ENCODE assay signal across 1 cellular context in genomic region chr2:191601060-191601459, GRCh38.
TF ChIP-seq lines count a peak whose summit lies in the region.

No MANE protein-coding gene starts in this region.

TF ChIP-seq in K562, 482 proteins besides CTCF, POLR2A, EP300 and RAD21:
- TF ChIP-seq EP400 (IDR thresholded peaks at IDR 0.05) = no peak
- TF ChIP-seq ZNF507 (tag; conservative IDR thresholded peaks at IDR 0.05) = no peak
- TF ChIP-seq PML (IDR thresholded peaks at IDR 0.05; ENCODE audit: low read length) = no peak
- TF ChIP-seq JUND (IDR thresholded peaks at IDR 0.05; ENCODE audit: borderline replicate concordance, low read depth, low read length) = peak; percentile 26; the same call in 1 of the 2 replicates
- no peak for TF ChIP-seq JUND (tag; IDR thresholded peaks at IDR 0.05; ENCODE audit: borderline replicate concordance, low read depth, low read length)
- no peak for TF ChIP-seq ERF (CRISPR knock-in tag; IDR thresholded peaks at IDR 0.05)
- TF ChIP-seq ZNF551 (CRISPR knock-in tag; IDR thresholded peaks at IDR 0.05) = no peak
- TF ChIP-seq ZBTB7A (IDR thresholded peaks at IDR 0.05; ENCODE audit: borderline replicate concordance, control insufficient read depth, low read depth, low read length) = no peak
- TF ChIP-seq SIX5 (IDR thresholded peaks at IDR 0.05; ENCODE audit: borderline replicate concordance in 1 of 2, insufficient read depth in 1 of 2, low read depth in 1 of 2, low read length in 2 of 2) = no peak
- TF ChIP-seq POLR3A (IDR thresholded peaks at IDR 0.05; ENCODE audit: borderline replicate concordance, extremely low read depth, insufficient read depth, insufficient read length) = no peak
- TF ChIP-seq NR2F6 (CRISPR knock-in tag; IDR thresholded peaks at IDR 0.05) = no peak
- TF ChIP-seq ZBTB17 (CRISPR knock-in tag; IDR thresholded peaks at IDR 0.05) = no peak
- no peak for TF ChIP-seq TRIM24 (IDR thresholded peaks at IDR 0.05)
- no peak for TF ChIP-seq NR2C2 (CRISPR knock-in tag; IDR thresholded peaks at IDR 0.05)
- TF ChIP-seq NR2C2 (tag; IDR thresholded peaks at IDR 0.05) = peak; percentile 46
- no peak for TF ChIP-seq WHSC1 (IDR thresholded peaks at IDR 0.05; ENCODE audit: low read length)
- TF ChIP-seq NRF1 (conservative IDR thresholded peaks at IDR 0.05 in 1 of 2, IDR thresholded peaks at IDR 0.05 in 1 of 2) = peak; percentile 22 to 26; a peak in 1 of 4 replicates
- no peak for TF ChIP-seq CHD1 (IDR thresholded peaks at IDR 0.05; ENCODE audit: low read length)
- no peak for TF ChIP-seq EWSR1 (IDR thresholded peaks at IDR 0.05; ENCODE audit: borderline replicate concordance, low read depth, partially characterized antibody)
- peak; percentile 34; the same call in 1 of the 2 replicates for TF ChIP-seq CREM (IDR thresholded peaks at IDR 0.05; ENCODE audit: low read depth)
- no peak for TF ChIP-seq HMG20B (CRISPR knock-in tag; IDR thresholded peaks at IDR 0.05)
- TF ChIP-seq ELF1 (tag; IDR thresholded peaks at IDR 0.05) = no peak
- TF ChIP-seq TCF15 (CRISPR knock-in tag; IDR thresholded peaks at IDR 0.05) = no peak
- TF ChIP-seq GATAD2B (IDR thresholded peaks at IDR 0.05; ENCODE audit: borderline replicate concordance) = no peak
- TF ChIP-seq ZNF75A (CRISPR knock-in tag; IDR thresholded peaks at IDR 0.05) = no peak
- TF ChIP-seq ESRRB (CRISPR knock-in tag; IDR thresholded peaks at IDR 0.05; ENCODE audit: borderline replicate concordance) = no peak
- no peak for TF ChIP-seq ZNF699 (CRISPR knock-in tag; IDR thresholded peaks at IDR 0.05; ENCODE audit: insufficient replicate concordance)
- no peak for TF ChIP-seq MEF2D (tag; conservative IDR thresholded peaks at IDR 0.05; ENCODE audit: low read depth)
- no peak for TF ChIP-seq ZNF76 (CRISPR knock-in tag; IDR thresholded peaks at IDR 0.05; ENCODE audit: borderline replicate concordance)
- TF ChIP-seq ATF1 (CRISPR knock-in tag; IDR thresholded peaks at IDR 0.05) = no peak
- 0 out of 2 replicates have a peak, but pooled peaks have one; percentile 16 for TF ChIP-seq ATF1 (tag; IDR thresholded peaks at IDR 0.05)
- TF ChIP-seq ZNF766 (CRISPR knock-in tag; conservative IDR thresholded peaks at IDR 0.05) = no peak
- TF ChIP-seq ILK (tag; IDR thresholded peaks at IDR 0.05; ENCODE audit: borderline replicate concordance, low read depth) = no peak
- TF ChIP-seq ATF3 (IDR thresholded peaks at IDR 0.05) = 0 out of 2 replicates have a peak, but pooled peaks have one; percentile 34
- no peak for TF ChIP-seq ATF3 (CRISPR knock-in tag; conservative IDR thresholded peaks at IDR 0.05)
- TF ChIP-seq SRSF9 (IDR thresholded peaks at IDR 0.05; ENCODE audit: borderline replicate concordance, low read depth, low read length) = no peak
- no peak for TF ChIP-seq ZNF134 (CRISPR knock-in tag; conservative IDR thresholded peaks at IDR 0.05)
- no peak for TF ChIP-seq MAFG (tag; conservative IDR thresholded peaks at IDR 0.05)
- no peak for TF ChIP-seq ZNF77 (CRISPR knock-in tag; IDR thresholded peaks at IDR 0.05)
- TF ChIP-seq SMARCA4 (IDR thresholded peaks at IDR 0.05) = no peak
- TF ChIP-seq MBD2 (IDR thresholded peaks at IDR 0.05; ENCODE audit: borderline replicate concordance, low read depth) = no peak
- TF ChIP-seq ZFP1 (CRISPR knock-in tag; IDR thresholded peaks at IDR 0.05) = no peak
TF ChIP-seq in K562: peak in this region for 6.
